8 cellular contexts compared by ENCODE assay signal in genomic region chr10:69409176-69409495, GRCh38. TPM values are rescaled to one million over a fixed set of nuclear protein-coding genes. Genes with fewer than 3 reads are reported as not detected.
A peak's percentile ranks its signal among the peaks of the same experiment; 100 is the strongest.
DNase-seq lines count a peak whose midpoint lies in the region; ATAC-seq and TF ChIP-seq lines count a peak whose summit lies in the region.

No MANE protein-coding gene starts in this region.

- POLR2A ChIA-PET in A673 (lab: Charles Lee; ENCODE audit: low non-redundant PET), result no interaction called here
- POLR2A ChIA-PET in naive thymus-derived CD4-positive, alpha-beta T cell (lab: Charles Lee), result interaction anchor here (1.6 to 3.2 kb wide), 2 partner anchors 16 to 98 kb away, joined by 6 to 10 read pairs; no protein-coding TSS in a partner anchor

- H3K4me1 Mint-ChIP-seq in IgD-negative memory B cell, result peaks cover 13 to 19% (median 18%) of the 10 kb centered on the region in 3 donors
- H3K4me1 Mint-ChIP-seq in naive thymus-derived CD4-positive, alpha-beta T cell, result peaks cover 14 to 28% (median 20%) of the 10 kb centered on the region in 7 donors

- peaks cover 16% of the 10 kb centered on the region for H3K4me1 ChIP-seq in A673 (ENCODE audit: insufficient read depth, low read length, poor library complexity, severe bottlenecking)
- H3K4me1 ChIP-seq in naive thymus-derived CD4-positive, alpha-beta T cell (ENCODE audit: control insufficient read depth in 2 of 2, insufficient read depth in 2 of 2, low read length in 2 of 2), result peaks cover 13 to 14% of the 10 kb centered on the region in 2 donors

- no peak for TF ChIP-seq CTCF in A673 (conservative IDR thresholded peaks at IDR 0.05; ENCODE audit: low read depth, low read length)

- H3K4me3 Mint-ChIP-seq in IgD-negative memory B cell, result peak overlapping the region in 1 of 4 donors; percentile 5
- peak overlapping the region in 5 of 10 donors; percentile 45 to 77 (median 67) for H3K4me3 Mint-ChIP-seq in naive thymus-derived CD4-positive, alpha-beta T cell

- H3K9me3 Mint-ChIP-seq in IgD-negative memory B cell, result no peaks in the 10 kb centered on the region
- peaks cover 0 to 1% (median 0%) of the 10 kb centered on the region in 11 donors for H3K9me3 Mint-ChIP-seq in naive thymus-derived CD4-positive, alpha-beta T cell

- H3K9me3 ChIP-seq in A673 (ENCODE audit: low read depth, low read length, poor library complexity, severe bottlenecking), result no peaks in the 10 kb centered on the region
- no peaks in the 10 kb centered on the region for H3K9me3 ChIP-seq in naive thymus-derived CD4-positive, alpha-beta T cell (ENCODE audit: control insufficient read depth in 2 of 3, low read length in 3 of 3)

- CTCF ChIA-PET in A673 (lab: Charles Lee), result no interaction called here
- CTCF ChIA-PET in naive thymus-derived CD4-positive, alpha-beta T cell (lab: Charles Lee), result interaction anchor here (0.8 to 2.5 kb wide), 2 partner anchors 11 to 96 kb away, joined by 3 to 9 read pairs; no protein-coding TSS in a partner anchor

- no peaks in the 10 kb centered on the region for H3K27me3 ChIP-seq in A673 (replicated peaks; ENCODE audit: insufficient read depth, low read depth, low read length, poor library complexity)
- H3K27me3 ChIP-seq in naive thymus-derived CD4-positive, alpha-beta T cell (ENCODE audit: control insufficient read depth in 2 of 2, insufficient read depth in 2 of 2, low read length in 2 of 2), result no peaks in the 10 kb centered on the region

- H3K27ac ChIP-seq in A673 (ENCODE audit: low read depth, low read length, poor library complexity, severe bottlenecking), result peak overlapping the region; percentile 53
- peak overlapping the region; percentile 69 for H3K27ac ChIP-seq in cingulate gyrus (ENCODE audit: low read depth, low read length)
- peak overlapping the region; percentile 76 for H3K27ac ChIP-seq in naive thymus-derived CD4-positive, alpha-beta T cell (ENCODE audit: low read depth, low read length)

- no TSS peak for BruUV-seq in A673 (replicated peaks; lab: Mats Ljungman, UMichigan)

- H3K4me3 ChIP-seq in A673 (ENCODE audit: low read depth, low read length, poor library complexity, severe bottlenecking), result peak overlapping the region; percentile 46
- peak overlapping the region; percentile 54 for H3K4me3 ChIP-seq in naive thymus-derived CD4-positive, alpha-beta T cell (ENCODE audit: low read length)

- DNase-seq in A673 (ENCODE audit: low spot score) (no peak), epidermal melanocyte (ENCODE audit: insufficient read length, low spot score) (no peak)
- DNase-seq in naive thymus-derived CD4-positive, alpha-beta T cell, result no peak

- H3K27me3 Mint-ChIP-seq in IgD-negative memory B cell, result no peaks in the 10 kb centered on the region
- no peaks in the 10 kb centered on the region for H3K27me3 Mint-ChIP-seq in naive thymus-derived CD4-positive, alpha-beta T cell

- no peak for ATAC-seq in naive thymus-derived CD4-positive, alpha-beta T cell
- ATAC-seq in HG02642 (IDR thresholded peaks at IDR 0.05; ENCODE audit: poor library complexity, unreplicated experiment) (no peak), HG02884 (IDR thresholded peaks at IDR 0.05; ENCODE audit: unreplicated experiment) (no peak), HG02938 (IDR thresholded peaks at IDR 0.05; ENCODE audit: unreplicated experiment) (no peak)

- no peaks in the 10 kb centered on the region for H3K36me3 ChIP-seq in A673 (ENCODE audit: insufficient read depth, low read length, poor library complexity, severe bottlenecking)
- H3K36me3 ChIP-seq in naive thymus-derived CD4-positive, alpha-beta T cell (ENCODE audit: control insufficient read depth in 2 of 3, insufficient read depth in 3 of 3, low read length in 3 of 3), result peaks cover 0 to 3% (median 0%) of the 10 kb centered on the region in 3 experiments

- intact Hi-C loops in A673 (cut with micrococcal nuclease; ENCODE audit: unreplicated experiment), result loop anchor here (1.0 to 5.0 kb wide), 2 partner anchors 99 to 172 kb away; no protein-coding TSS in a partner anchor
- intact Hi-C loops in naive thymus-derived CD4-positive, alpha-beta T cell (cut with micrococcal nuclease), result loop anchor here (1.0 to 5.0 kb wide), 5 partner anchors 17 to 1647 kb away; no protein-coding TSS in a partner anchor

- no peaks in the 10 kb centered on the region for H3K36me3 Mint-ChIP-seq in IgD-negative memory B cell
- H3K36me3 Mint-ChIP-seq in naive thymus-derived CD4-positive, alpha-beta T cell, result peaks cover 0 to 5% (median 4%) of the 10 kb centered on the region in 5 donors

- peak overlapping the region; percentile 25 to 92 (median 88) for H3K27ac Mint-ChIP-seq in IgD-negative memory B cell
- H3K27ac Mint-ChIP-seq in naive thymus-derived CD4-positive, alpha-beta T cell, result peak overlapping the region; percentile 80 to 96 (median 92)

RNA-seq across cellular contexts. Expression of gene TACR2, which starts 7.6 kb away (rescaled TPM):
- 0.17 and 0.21 TPM in 2 replicates for total RNA-seq in A673 (2021)
- 0.16 TPM for polyA plus RNA-seq in IgD-negative memory B cell
- total RNA-seq in naive thymus-derived CD4-positive, alpha-beta T cell, result under 1 TPM in 1 of 5 experiments, not detected in 4; 0.44 TPM
- under 1 TPM in 1 of 2 donors, not detected in 1; 0.47 TPM for polyA plus RNA-seq in naive thymus-derived CD4-positive, alpha-beta T cell

RNA-seq across cellular contexts. Expression of gene TSPAN15, which starts 42.1 kb away (rescaled TPM):
- 2.1 and 2.5 TPM in 2 replicates for total RNA-seq in A673 (2021)
- not detected for polyA plus RNA-seq in IgD-negative memory B cell
- total RNA-seq in naive thymus-derived CD4-positive, alpha-beta T cell, result 1 to 10 TPM; 1.2 to 7.2 (median 1.9) TPM
- polyA plus RNA-seq in naive thymus-derived CD4-positive, alpha-beta T cell, result 1 to 10 TPM; 2.1 to 3.5 TPM
